2 cellular contexts compared by ENCODE assay signal in genomic region chr2:71129114-71129890, GRCh38.
TF ChIP-seq lines count a peak whose summit lies in the region.

No MANE protein-coding gene starts in this region.

TF ChIP-seq in GM23338, 12 proteins besides CTCF, POLR2A, EP300 and RAD21:
- TF ChIP-seq NANOG (IDR thresholded peaks at IDR 0.05; ENCODE audit: borderline replicate concordance) (no peak), STAT1 (IDR thresholded peaks at IDR 0.05; ENCODE audit: unreplicated experiment) (no peak), EZH2phosphoT487 (IDR thresholded peaks at IDR 0.05; ENCODE audit: unreplicated experiment) (no peak), CREB1 (CRISPR knock-in tag; IDR thresholded peaks at IDR 0.05; ENCODE audit: low read depth) (no peak), EZH2 (IDR thresholded peaks at IDR 0.05; ENCODE audit: low read depth, unreplicated experiment) (no peak), ZNF331 (CRISPR knock-in tag; IDR thresholded peaks at IDR 0.05; ENCODE audit: low read depth) (no peak), ZNF462 (CRISPR knock-in tag; IDR thresholded peaks at IDR 0.05) (no peak)
TF ChIP-seq in GM23338: peak in this region for 0.

TF ChIP-seq in HepG2, 621 proteins besides CTCF, POLR2A, EP300 and RAD21:
- TF ChIP-seq ATF4 (CRISPR knock-in tag; IDR thresholded peaks at IDR 0.05) (no peak), ZNF724P (CRISPR knock-in tag; IDR thresholded peaks at IDR 0.05; ENCODE audit: borderline replicate concordance) (no peak), ZNF296 (CRISPR knock-in tag; conservative IDR thresholded peaks at IDR 0.05) (0 out of 2 replicates have a peak, but pooled peaks have one; percentile 23), BCL3 (CRISPR knock-in tag; IDR thresholded peaks at IDR 0.05) (0 out of 2 replicates have a peak, but pooled peaks have one; percentile 9), ZNF558 (CRISPR knock-in tag; IDR thresholded peaks at IDR 0.05; ENCODE audit: borderline replicate concordance) (peak; percentile 14; the same call in 1 of the 2 replicates), ZMAT3 (CRISPR knock-in tag; conservative IDR thresholded peaks at IDR 0.05) (peak; percentile 14; the same call in 1 of the 2 replicates), ZNF879 (CRISPR knock-in tag; IDR thresholded peaks at IDR 0.05) (0 out of 2 replicates have a peak, but pooled peaks have one; percentile 20), ZMYM3 (CRISPR knock-in tag; IDR thresholded peaks at IDR 0.05) (no peak), ZNF598 (CRISPR knock-in tag; IDR thresholded peaks at IDR 0.05; ENCODE audit: borderline replicate concordance) (no peak), HDAC6 (IDR thresholded peaks at IDR 0.05; ENCODE audit: low read depth, low read length) (0 out of 2 replicates have a peak, but pooled peaks have one; percentile 31), ZNF713 (CRISPR knock-in tag; IDR thresholded peaks at IDR 0.05) (no peak), TOPORS (CRISPR knock-in tag; IDR thresholded peaks at IDR 0.05) (peak; percentile 31; the same call in 1 of the 2 replicates), TCF7 (IDR thresholded peaks at IDR 0.05; ENCODE audit: low read depth) (no peak), XBP1 (CRISPR knock-in tag; IDR thresholded peaks at IDR 0.05) (no peak), ZNF761 (CRISPR knock-in tag; conservative IDR thresholded peaks at IDR 0.05) (0 out of 2 replicates have a peak, but pooled peaks have one; percentile 17), ZNF33B (CRISPR knock-in tag; IDR thresholded peaks at IDR 0.05) (0 out of 2 replicates have a peak, but pooled peaks have one; percentile 13), ZNF383 (CRISPR knock-in tag; IDR thresholded peaks at IDR 0.05; ENCODE audit: borderline replicate concordance) (0 out of 2 replicates have a peak, but pooled peaks have one; percentile 20), MBD4 (IDR thresholded peaks at IDR 0.05; ENCODE audit: borderline replicate concordance, low read length) (peak; percentile 63; the same call in 1 of the 2 replicates), PAXIP1 (CRISPR knock-in tag; conservative IDR thresholded peaks at IDR 0.05) (peak; percentile 13; the same call in 1 of the 2 replicates), ZNF496 (CRISPR knock-in tag; IDR thresholded peaks at IDR 0.05; ENCODE audit: insufficient replicate concordance) (no peak), KAT8 (CRISPR knock-in tag; IDR thresholded peaks at IDR 0.05) (peak; percentile 27; the same call in 1 of the 2 replicates), ZNF20 (CRISPR knock-in tag; IDR thresholded peaks at IDR 0.05) (no peak), SNAPC4 (CRISPR knock-in tag; IDR thresholded peaks at IDR 0.05) (0 out of 2 replicates have a peak, but pooled peaks have one; percentile 1), SNAPC5 (CRISPR knock-in tag; IDR thresholded peaks at IDR 0.05; ENCODE audit: borderline replicate concordance) (0 out of 2 replicates have a peak, but pooled peaks have one; percentile 18), ZNF18 (CRISPR knock-in tag; IDR thresholded peaks at IDR 0.05; ENCODE audit: insufficient replicate concordance) (peak; percentile 24), SUZ12 (IDR thresholded peaks at IDR 0.05; ENCODE audit: low read depth, low read length) (no peak), THYN1 (CRISPR knock-in tag; IDR thresholded peaks at IDR 0.05; ENCODE audit: borderline replicate concordance, low read depth) (0 out of 2 replicates have a peak, but pooled peaks have one; percentile 37), PPARG (CRISPR knock-in tag; conservative IDR thresholded peaks at IDR 0.05) (no peak), ZNF543 (CRISPR knock-in tag; IDR thresholded peaks at IDR 0.05) (peak; percentile 8; the same call in 1 of the 2 replicates), MNT (IDR thresholded peaks at IDR 0.05) (0 out of 2 replicates have a peak, but pooled peaks have one; percentile 11), KDM4B (CRISPR knock-in tag; IDR thresholded peaks at IDR 0.05) (no peak), SIN3A (IDR thresholded peaks at IDR 0.05; ENCODE audit: borderline replicate concordance, low read depth, low read length) (0 out of 2 replicates have a peak, but pooled peaks have one; percentile 12), CREB1 (IDR thresholded peaks at IDR 0.05) (0 out of 2 replicates have a peak, but pooled peaks have one; percentile 9), CREB1 (CRISPR knock-in tag; IDR thresholded peaks at IDR 0.05) (no peak), ZBTB44 (CRISPR knock-in tag; IDR thresholded peaks at IDR 0.05) (no peak)
